In genomic region chr7:131013716-131014115, GRCh38 we compare ENCODE assay signal across 1 cellular context.
TF ChIP-seq lines count a peak whose summit lies in the region.

No MANE protein-coding gene starts in this region.

TF ChIP-seq in GM12878, 131 proteins besides CTCF, POLR2A, EP300 and RAD21 (continued from another document):
- TF ChIP-seq, protein P1, sequence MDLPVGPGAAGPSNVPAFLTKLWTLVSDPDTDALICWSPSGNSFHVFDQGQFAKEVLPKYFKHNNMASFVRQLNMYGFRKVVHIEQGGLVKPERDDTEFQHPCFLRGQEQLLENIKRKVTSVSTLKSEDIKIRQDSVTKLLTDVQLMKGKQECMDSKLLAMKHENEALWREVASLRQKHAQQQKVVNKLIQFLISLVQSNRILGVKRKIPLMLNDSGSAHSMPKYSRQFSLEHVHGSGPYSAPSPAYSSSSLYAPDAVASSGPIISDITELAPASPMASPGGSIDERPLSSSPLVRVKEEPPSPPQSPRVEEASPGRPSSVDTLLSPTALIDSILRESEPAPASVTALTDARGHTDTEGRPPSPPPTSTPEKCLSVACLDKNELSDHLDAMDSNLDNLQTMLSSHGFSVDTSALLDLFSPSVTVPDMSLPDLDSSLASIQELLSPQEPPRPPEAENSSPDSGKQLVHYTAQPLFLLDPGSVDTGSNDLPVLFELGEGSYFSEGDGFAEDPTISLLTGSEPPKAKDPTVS (IDR thresholded peaks at IDR 0.05; ENCODE audit: low read depth, low read length), result no peak
- no peak for TF ChIP-seq PKNOX1 (IDR thresholded peaks at IDR 0.05)
- no peak for TF ChIP-seq FOXM1 (IDR thresholded peaks at IDR 0.05; ENCODE audit: low read depth, low read length)
TF ChIP-seq in GM12878: peak in this region for 0.
